In genomic region chr6:2376429-2377355, GRCh38 we compare ENCODE assay signal across 10 cellular contexts.
A peak's percentile ranks its signal among the peaks of the same experiment; 100 is the strongest.
DNase-seq lines count a peak whose midpoint lies in the region; ATAC-seq and TF ChIP-seq lines count a peak whose summit lies in the region.
"Had no signal": no experiment of that assay in that cellular context is flagged by ENCODE, and none has a peak within 500 bp of the region (broad histone marks: within the 10 kb centered on the region; RNA-seq: fewer than 3 reads in every experiment).

No MANE protein-coding gene starts in this region.

- H3K4me3 ChIP-seq in HFF-Myc (replicated peaks; ENCODE audit: low read depth, low read length) (no peak overlapping the region), SJSA1 (peak overlapping the region; percentile 1; the same call in 1 of the 2 replicates), fibroblast of mammary gland (ENCODE audit: control insufficient read depth, low read depth, low read length) (no peak overlapping the region), tibial artery (peak overlapping the region; percentile 19 to 20)
- H3K4me3 ChIP-seq: SK-N-MC had no signal

- no peak for ATAC-seq in GM18870 (IDR thresholded peaks at IDR 0.05; ENCODE audit: unreplicated experiment)

- intact Hi-C loops in tibial artery (cut with DNase I; ENCODE audit: low total_unique reads), result no loop called here

- H3K4me1 ChIP-seq in SJSA1 (replicated peaks) (peaks cover 39% of the 10 kb centered on the region), tibial artery (peaks cover 0 to 28% (median 7%) of the 10 kb centered on the region in 4 donors)

- H3K27ac ChIP-seq in SJSA1, result peak overlapping the region; percentile 74
- peak overlapping the region; percentile 58 for H3K27ac ChIP-seq in tibial artery
- H3K27ac ChIP-seq: SK-N-MC had no signal

- no peaks in the 10 kb centered on the region for H3K36me3 ChIP-seq in SJSA1
- no peaks in the 10 kb centered on the region for H3K36me3 ChIP-seq in tibial artery

- TF ChIP-seq CTCF in HFF-Myc (IDR thresholded peaks at IDR 0.05; ENCODE audit: low read depth, low read length, missing control alignments) (no peak), fibroblast of mammary gland (conservative IDR thresholded peaks at IDR 0.05; ENCODE audit: control insufficient read depth, insufficient read depth, low read depth, low read length) (no peak), tibial artery (IDR thresholded peaks at IDR 0.05) (no peak)

- H3K9me3 ChIP-seq in SJSA1 (replicated peaks), result no peaks in the 10 kb centered on the region
- no peaks in the 10 kb centered on the region for H3K9me3 ChIP-seq in tibial artery

- no peaks in the 10 kb centered on the region for H3K27me3 ChIP-seq in SJSA1 (replicated peaks)
- H3K27me3 ChIP-seq in tibial artery, result no peaks in the 10 kb centered on the region

- DNase-seq in HFF-Myc (ENCODE audit: extremely low read depth, low read depth) (peak; percentile 86), SJSA1 (ENCODE audit: low read depth in 1 of 2, low spot score in 2 of 2) (peak; percentile 85 to 94), fibroblast of mammary gland (ENCODE audit: low read depth) (peak; percentile 77), tibial artery (peak; percentile 22 to 73), glomerular visceral epithelial cell (ENCODE audit: extremely low spot score) (no peak)
- no peak for DNase-seq in stimulated activated CD4-positive, alpha-beta T cell treated with anti-CD3 and anti-CD28 coated beads, Interleukin-4, amount 100 ng/mL, for 1 hour
- DNase-seq: activated gamma-delta T cell, DMS53 had no signal

Comparison
In these comparisons a context has a peak if more than half of its experiments do, and no peak if none do; other contexts are left out.
1. DNase-seq: peak in HFF-Myc (single experiment), SJSA1 (2 of 2), fibroblast of mammary gland (single experiment) and tibial artery (2 of 2); none in stimulated activated CD4-positive, alpha-beta T cell treated with anti-CD3 and anti-CD28 coated beads, Interleukin-4, amount 100 ng/mL, for 1 hour (single experiment) and glomerular visceral epithelial cell (single experiment).
2. H3K4me3 ChIP-seq: peak in SJSA1 (single experiment) and tibial artery (2 of 2); none in HFF-Myc (single experiment) and fibroblast of mammary gland (single experiment).